ENCODE assay signal across 8 cellular contexts in the genomic region with DNA sequence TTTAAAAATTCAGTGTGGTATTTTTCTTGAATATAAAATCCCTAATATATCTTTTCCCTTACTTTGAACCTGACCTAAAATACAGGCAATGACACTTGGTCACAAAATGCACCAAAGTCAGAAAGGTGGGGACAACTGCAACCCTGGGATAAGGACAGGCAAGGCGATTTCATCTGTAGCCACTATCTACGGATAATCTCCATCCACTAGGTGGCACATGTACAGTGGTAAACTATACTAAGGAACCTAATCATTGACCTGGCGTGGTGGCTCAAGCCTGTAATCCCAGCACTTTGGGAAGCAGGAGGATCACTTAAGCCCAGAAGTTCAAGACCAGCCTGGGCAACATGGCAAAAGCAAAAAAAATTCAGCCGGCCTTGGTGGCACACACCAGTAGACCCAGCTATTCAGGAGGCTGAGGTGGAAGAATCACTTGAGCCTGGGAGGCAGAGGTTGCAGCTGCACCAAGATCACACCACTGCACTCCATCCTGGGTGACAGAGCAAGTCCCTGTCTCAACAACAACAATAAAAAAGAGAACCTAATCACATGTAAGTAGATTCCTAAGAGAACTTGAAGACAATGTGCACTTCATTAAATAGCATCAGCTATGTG.
A peak's percentile ranks its signal among the peaks of the same experiment; 100 is the strongest.
DNase-seq lines count a peak whose midpoint lies in the region; ATAC-seq and TF ChIP-seq lines count a peak whose summit lies in the region.

No MANE protein-coding gene starts in this region.

- TF ChIP-seq POLR2A in ovary (IDR thresholded peaks at IDR 0.05), result no peak

- H3K9me3 Mint-ChIP-seq in IgD-negative memory B cell (no peaks in the 10 kb centered on the region), naive B cell (no peaks in the 10 kb centered on the region)

- WGBS in ovary, 3 donors, result 75 to 82% (median 81%) methylated on average over 4 of the region's 4 CpGs

- in situ Hi-C loops in SK-MEL-5 (cut with HindIII; ENCODE audit: low pct_unique_long_range_greater_than_20kb, low sequenced_read_pairs), result no loop called here

- no peak overlapping the region for H3K4me3 ChIP-seq in ovary

- TF ChIP-seq EP300 in ovary (IDR thresholded peaks at IDR 0.05), result no peak

- ATAC-seq in GM19455 (IDR thresholded peaks at IDR 0.05; ENCODE audit: unreplicated experiment), result peak; percentile 79
- ATAC-seq in naive B cell (ENCODE audit: low read depth in 2 of 2), result peak; percentile 69 to 75

- H3K36me3 ChIP-seq in ovary, result no peaks in the 10 kb centered on the region

- H3K36me3 Mint-ChIP-seq in IgD-negative memory B cell (peaks cover 2% of the 10 kb centered on the region), naive B cell (no peaks in the 10 kb centered on the region)

- H3K9me3 ChIP-seq in ovary, result no peaks in the 10 kb centered on the region

- H3K4me1 Mint-ChIP-seq in IgD-negative memory B cell (peaks cover 43 to 62% (median 51%) of the 10 kb centered on the region in 3 donors), naive B cell (peaks cover 55 to 81% (median 56%) of the 10 kb centered on the region in 3 donors)

- no peaks in the 10 kb centered on the region for H3K27me3 ChIP-seq in ovary

- intact Hi-C loops in ovary (cut with DNase I), result no loop called here

- DNase-seq in NCI-H2107 treated with DMSO at 0.1 percent for 48 hours (lab: John Stamatoyannopoulos, UW; ENCODE audit: unreplicated experiment), result peak; percentile 34
- DNase-seq in NCI-H2107 (lab: John Stamatoyannopoulos, UW), result no peak
- peak; percentile 84 for DNase-seq in SK-MEL-5 (ENCODE audit: low read depth, low spot score)
- peak; percentile 24 for DNase-seq in epidermal melanocyte (ENCODE audit: insufficient read length, low spot score)
- peak; percentile 28 for DNase-seq in naive B cell
- no peak for DNase-seq in ovary

- no peak overlapping the region for H3K27ac ChIP-seq in ovary

- no peak for TF ChIP-seq CTCF in ovary (IDR thresholded peaks at IDR 0.05)

- H3K4me3 Mint-ChIP-seq in IgD-negative memory B cell, result peak overlapping the region in 2 of 4 donors; percentile 32 to 77
- H3K4me3 Mint-ChIP-seq in naive B cell, result peak overlapping the region in 7 of 8 donors; percentile 12 to 69 (median 46)

- no peaks in the 10 kb centered on the region for H3K27me3 Mint-ChIP-seq in IgD-negative memory B cell
- no peaks in the 10 kb centered on the region for H3K27me3 Mint-ChIP-seq in naive B cell

- peaks cover 5% of the 10 kb centered on the region for H3K4me1 ChIP-seq in ovary (ENCODE audit: insufficient read depth)

- H3K27ac Mint-ChIP-seq in IgD-negative memory B cell, result peak overlapping the region in 2 of 3 donors; percentile 10 to 28
- H3K27ac Mint-ChIP-seq in naive B cell, result peak overlapping the region in 4 of 6 donors; percentile 4 to 70 (median 39)

Comparison
In these comparisons a context has a peak if more than half of its experiments do, and no peak if none do; other contexts are left out.
1. DNase-seq: peak in NCI-H2107 treated with DMSO at 0.1 percent for 48 hours (single experiment), SK-MEL-5 (single experiment), epidermal melanocyte (single experiment) and naive B cell (single experiment); none in NCI-H2107 (single experiment) and ovary (0 of 5).